ENCODE assay signal across 26 cellular contexts in genomic region chr4:121519236-121519838, GRCh38.
"Had no signal": no experiment of that assay in that cellular context is flagged by ENCODE, and none has a peak within 500 bp of the region (broad histone marks: within the 10 kb centered on the region; RNA-seq: fewer than 3 reads in every experiment).

No MANE protein-coding gene starts in this region.

- DNase-seq: activated CD4-positive, alpha-beta memory T cell treated with anti-CD3 and anti-CD28 coated beads, Interleukin-2, amount 10 ng/mL, durations not matched to agents 7 days and 5 days; activated CD4-positive, alpha-beta T cell treated with anti-CD3 and anti-CD28 coated beads for 1 hour; activated CD4-positive, alpha-beta T cell treated with anti-CD3 and anti-CD28 coated beads for 48 hours; activated CD4-positive, CD25-positive, alpha-beta regulatory T cell; activated CD8-positive, alpha-beta memory T cell treated with anti-CD3 and anti-CD28 coated beads for 24 hours; activated CD8-positive, alpha-beta memory T cell treated with anti-CD3 and anti-CD28 coated beads, Interleukin-2, amount 10 ng/mL, durations not matched to agents 7 days and 5 days; activated CD8-positive, alpha-beta memory T cell treated with anti-CD3 and anti-CD28 coated beads, Interleukin-2, amount 50 U/mL, for 48 hours; activated effector memory CD4-positive, alpha-beta T cell treated with Interleukin-2 at 50 U/mL for 16 hours; activated naive CD4-positive, alpha-beta T cell treated with anti-CD3 and anti-CD28 coated beads, Interleukin-2, amount 10 ng/mL, durations not matched to agents 7 days and 5 days; activated naive CD8-positive, alpha-beta T cell treated with anti-CD3 and anti-CD28 coated beads, Interleukin-2, amount 50 U/mL, for 24 hours; activated T-cell treated with anti-CD3 and anti-CD28 coated beads, Interleukin-2, amount 50 U/mL, for 48 hours; central memory CD4-positive, alpha-beta T cell; MM.1S; MV-4-11; NCI-H1092; NCI-H1417; NCI-H146; NCI-H187; NCI-H2029 treated with DMSO at 0.1 percent for 48 hours; NCI-H226; NCI-H524; Peyer's patch; RPMI8226; T1000; WERI-Rb-1 had no signal

- H3K4me1 ChIP-seq: Peyer's patch had no signal

- H3K9me3 ChIP-seq: Peyer's patch had no signal

- H3K36me3 ChIP-seq: Peyer's patch, WERI-Rb-1 had no signal

- H3K27ac ChIP-seq: KMS-11, Peyer's patch, WERI-Rb-1 had no signal

- ATAC-seq: activated CD8-positive, alpha-beta memory T cell treated with anti-CD3 and anti-CD28 coated beads, Interleukin-2, amount 10 ng/mL, durations not matched to agents 7 days and 5 days; activated naive CD8-positive, alpha-beta T cell treated with anti-CD3 and anti-CD28 coated beads, Interleukin-2, amount 50 U/mL, for 24 hours had no signal

- H3K27me3 ChIP-seq: Peyer's patch had no signal

- H3K4me3 ChIP-seq: Peyer's patch had no signal
